ENCODE assay signal across 27 cellular contexts in genomic region chr1:61432616-61433388, GRCh38.
"Had no signal": no experiment of that assay in that cellular context is flagged by ENCODE, and none has a peak within 500 bp of the region (broad histone marks: within the 10 kb centered on the region; RNA-seq: fewer than 3 reads in every experiment).

No MANE protein-coding gene starts in this region.

- H3K27ac Mint-ChIP-seq: activated CD8-positive, alpha-beta T cell treated with anti-CD3 and anti-CD28 coated beads, Interleukin-2, amount 10 ng/mL, durations not matched to agents 7 days and 5 days; activated naive CD4-positive, alpha-beta T cell treated with anti-CD3 and anti-CD28 coated beads, Interleukin-2, amount 50 U/mL, for 72 hours; activated naive CD8-positive, alpha-beta T cell treated with anti-CD3 and anti-CD28 coated beads, Interleukin-2, amount 50 U/mL, for 24 hours; activated T-cell treated with anti-CD3 and anti-CD28 coated beads, Interleukin-2, amount 50 U/mL, for 24 hours; activated T-helper 1 cell treated with anti-CD3 and anti-CD28 coated beads, Interleukin-12 subunit alpha, Interleukin-12 subunit beta, Interleukin-2, Interleukin-4 antibody, amounts not matched to agents 30 ng/mL and 10 ng/mL and 1 ng/mL, durations not matched to agents 14 hours and 24 hours and 36 hours; IgD-negative memory B cell; T-helper 1 cell treated with Interleukin-12 subunit alpha and Interleukin-12 subunit beta and Interleukin-4 antibody, amounts not matched to agents 30 μg/mL and 1 μg/mL, for 36 hours; WTC11 had no signal

- H3K27me3 ChIP-seq: SJSA1 had no signal

- ATAC-seq: activated CD8-positive, alpha-beta T cell treated with anti-CD3 and anti-CD28 coated beads, Interleukin-2, amount 10 ng/mL, durations not matched to agents 7 days and 5 days; activated naive CD4-positive, alpha-beta T cell treated with anti-CD3 and anti-CD28 coated beads, Interleukin-2, amount 50 U/mL, for 72 hours; activated naive CD8-positive, alpha-beta T cell treated with anti-CD3 and anti-CD28 coated beads, Interleukin-2, amount 50 U/mL, for 24 hours; Panc1; WTC11 had no signal

- H3K9me3 ChIP-seq: SJSA1 had no signal

- H3K4me3 Mint-ChIP-seq: activated CD8-positive, alpha-beta T cell treated with anti-CD3 and anti-CD28 coated beads, Interleukin-2, amount 10 ng/mL, durations not matched to agents 7 days and 5 days; activated naive CD8-positive, alpha-beta T cell treated with anti-CD3 and anti-CD28 coated beads, Interleukin-2, amount 50 U/mL, for 24 hours; activated T-cell treated with anti-CD3 and anti-CD28 coated beads, Interleukin-2, amount 50 U/mL, for 24 hours; activated T-helper 1 cell treated with anti-CD3 and anti-CD28 coated beads, Interleukin-12 subunit alpha, Interleukin-12 subunit beta, Interleukin-2, Interleukin-4 antibody, amounts not matched to agents 30 ng/mL and 10 ng/mL and 1 ng/mL, durations not matched to agents 14 hours and 24 hours and 36 hours; IgD-negative memory B cell; T-helper 1 cell treated with Interleukin-12 subunit alpha and Interleukin-12 subunit beta and Interleukin-4 antibody, amounts not matched to agents 30 μg/mL and 1 μg/mL, for 36 hours; WTC11 had no signal

- H3K4me1 Mint-ChIP-seq: activated naive CD8-positive, alpha-beta T cell treated with anti-CD3 and anti-CD28 coated beads, Interleukin-2, amount 50 U/mL, for 24 hours; IgD-negative memory B cell had no signal

- H3K9me3 Mint-ChIP-seq: activated naive CD4-positive, alpha-beta T cell treated with anti-CD3 and anti-CD28 coated beads, Interleukin-2, amount 50 U/mL, for 72 hours; activated naive CD8-positive, alpha-beta T cell treated with anti-CD3 and anti-CD28 coated beads, Interleukin-2, amount 50 U/mL, for 24 hours; activated T-cell treated with anti-CD3 and anti-CD28 coated beads, Interleukin-2, amount 50 U/mL, for 24 hours; activated T-helper 1 cell treated with anti-CD3 and anti-CD28 coated beads, Interleukin-12 subunit alpha, Interleukin-12 subunit beta, Interleukin-2, Interleukin-4 antibody, amounts not matched to agents 30 ng/mL and 10 ng/mL and 1 ng/mL, durations not matched to agents 14 hours and 24 hours and 36 hours; IgD-negative memory B cell; T-helper 1 cell treated with Interleukin-12 subunit alpha and Interleukin-12 subunit beta and Interleukin-4 antibody, amounts not matched to agents 30 μg/mL and 1 μg/mL, for 36 hours had no signal

- H3K4me1 ChIP-seq: SJSA1 had no signal

- H3K27me3 Mint-ChIP-seq: activated naive CD8-positive, alpha-beta T cell treated with anti-CD3 and anti-CD28 coated beads, Interleukin-2, amount 50 U/mL, for 24 hours; activated T-cell treated with anti-CD3 and anti-CD28 coated beads, Interleukin-2, amount 50 U/mL, for 24 hours had no signal

- H3K36me3 ChIP-seq: SJSA1 had no signal

- DNase-seq: activated CD4-positive, alpha-beta T cell treated with anti-CD3 and anti-CD28 coated beads for 48 hours; activated CD4-positive, alpha-beta T cell treated with anti-CD3 and anti-CD28 coated beads, Interleukin-2, amount 50 U/mL, for 4 hours; activated CD4-positive, CD25-positive, alpha-beta regulatory T cell treated with anti-CD3 and anti-CD28 coated beads, Interleukin-2, amount 50 U/mL, for 72 hours; activated CD8-positive, alpha-beta memory T cell treated with anti-CD3 and anti-CD28 coated beads, Interleukin-2, amount 50 U/mL, for 48 hours; activated CD8-positive, alpha-beta T cell treated with anti-CD3 and anti-CD28 coated beads, Interleukin-2, amount 10 ng/mL, durations not matched to agents 7 days and 5 days; activated effector memory CD4-positive, alpha-beta T cell treated with Interleukin-2 at 50 U/mL for 16 hours; activated naive CD4-positive, alpha-beta T cell; activated naive CD8-positive, alpha-beta T cell treated with anti-CD3 and anti-CD28 coated beads, Interleukin-2, amount 50 U/mL, for 24 hours; activated T-cell treated with anti-CD3 and anti-CD28 coated beads, Interleukin-2, amount 50 U/mL, for 24 hours; amniotic stem cell; caudate nucleus; KG1; NCI-H1048; NCI-H2029 treated with DMSO at 0.1 percent for 48 hours; NCI-H345; NCI-H510A; NCI-H526 treated with DMSO at 0.1 percent for 48 hours; NCI-H82; RPMI8226; SHP77 had no signal

- H3K4me3 ChIP-seq: SJSA1 had no signal

- H3K36me3 Mint-ChIP-seq: activated naive CD4-positive, alpha-beta T cell treated with anti-CD3 and anti-CD28 coated beads, Interleukin-2, amount 50 U/mL, for 72 hours; IgD-negative memory B cell; WTC11 had no signal

- H3K27ac ChIP-seq: SJSA1 had no signal
